In genomic region chr2:237421542-237422047, GRCh38 we compare ENCODE assay signal across 8 cellular contexts. TPM values are rescaled to one million over a fixed set of nuclear protein-coding genes. Genes with fewer than 3 reads are reported as not detected.
DNase-seq lines count a peak whose midpoint lies in the region; ATAC-seq, FAIRE-seq and TF ChIP-seq lines count a peak whose summit lies in the region.

No MANE protein-coding gene starts in this region.

- no peaks in the 10 kb centered on the region for H3K36me3 Mint-ChIP-seq in neural progenitor cell

- in situ Hi-C loops in Caki2 (cut with HindIII; ENCODE audit: low pct_unique_long_range_greater_than_20kb, low sequenced_read_pairs): no loop called here

- H4K20me1 ChIP-seq in neural progenitor cell (ENCODE audit: low read depth): no peaks in the 10 kb centered on the region

- H3K4me1 Mint-ChIP-seq in neural progenitor cell: peaks cover 5% of the 10 kb centered on the region
- peaks cover 32% of the 10 kb centered on the region for H3K4me1 Mint-ChIP-seq in stimulated activated naive CD8-positive, alpha-beta T cell treated with anti-CD3 and anti-CD28 coated beads, Interleukin-15, amount 100 ng/mL, for 72 hours

- no peak for FAIRE-seq in RCC 7860 (lab: Jason Lieb, UNC)

- H3K79me2 ChIP-seq in neural progenitor cell (ENCODE audit: low read depth): no peaks in the 10 kb centered on the region

- H3K4me3 ChIP-seq in foreskin fibroblast (ENCODE audit: low read depth in 1 of 2, low read length in 2 of 2): peak overlapping the region in 1 of 2 donors; percentile 5
- H3K4me3 ChIP-seq in neural progenitor cell: no peak overlapping the region

- peak overlapping the region; percentile 83 for H2AFZ ChIP-seq in neural progenitor cell (replicated peaks)

- peaks cover 12% of the 10 kb centered on the region for H3K27me3 Mint-ChIP-seq in neural progenitor cell (ENCODE audit: insufficient read depth, low read depth)
- H3K27me3 Mint-ChIP-seq in stimulated activated naive CD8-positive, alpha-beta T cell treated with anti-CD3 and anti-CD28 coated beads, Interleukin-15, amount 100 ng/mL, for 72 hours: peaks cover 15% of the 10 kb centered on the region

- no peaks in the 10 kb centered on the region for H3K36me3 ChIP-seq in neural progenitor cell

- peak; percentile 91 for TF ChIP-seq CTCF in foreskin fibroblast (IDR thresholded peaks at IDR 0.05; ENCODE audit: low read depth, low read length)
- TF ChIP-seq CTCF in neural progenitor cell (IDR thresholded peaks at IDR 0.05): peak; percentile 80

- H3K27ac Mint-ChIP-seq in neural progenitor cell: no peak overlapping the region
- peak overlapping the region; percentile 81 to 87 for H3K27ac Mint-ChIP-seq in stimulated activated naive CD8-positive, alpha-beta T cell treated with anti-CD3 and anti-CD28 coated beads, Interleukin-15, amount 100 ng/mL, for 72 hours

- H3K27ac ChIP-seq in neural progenitor cell: no peak overlapping the region

- H3K27me3 ChIP-seq in neural progenitor cell: peaks cover 38% of the 10 kb centered on the region

- peak overlapping the region; percentile 6 for H3K4me2 ChIP-seq in neural progenitor cell

- peak; percentile 94 for ATAC-seq in stimulated activated naive CD8-positive, alpha-beta T cell treated with anti-CD3 and anti-CD28 coated beads, Interleukin-15, amount 100 ng/mL, for 72 hours
- no peak for ATAC-seq in HG02623 (IDR thresholded peaks at IDR 0.05; ENCODE audit: unreplicated experiment)

- H3K9me3 Mint-ChIP-seq in neural progenitor cell: peaks cover 4% of the 10 kb centered on the region
- no peaks in the 10 kb centered on the region for H3K9me3 Mint-ChIP-seq in stimulated activated naive CD8-positive, alpha-beta T cell treated with anti-CD3 and anti-CD28 coated beads, Interleukin-15, amount 100 ng/mL, for 72 hours

- no peak overlapping the region for H3K4me3 Mint-ChIP-seq in neural progenitor cell
- H3K4me3 Mint-ChIP-seq in stimulated activated naive CD8-positive, alpha-beta T cell treated with anti-CD3 and anti-CD28 coated beads, Interleukin-15, amount 100 ng/mL, for 72 hours: peak overlapping the region; percentile 62 to 75

- H3K9ac ChIP-seq in neural progenitor cell: no peak overlapping the region

- H3K4me1 ChIP-seq in neural progenitor cell: no peaks in the 10 kb centered on the region

- DNase-seq in Caki2 (ENCODE audit: low read depth) (peak; percentile 35), HT1080 (ENCODE audit: low read depth) (peak; percentile 73), RCC 7860 (ENCODE audit: low spot score) (peak; percentile 65), foreskin fibroblast (peak; percentile 84 to 95), neural progenitor cell (ENCODE audit: low spot score) (peak; percentile 84)
- DNase-seq in activated T-helper 1 cell treated with anti-CD3 and anti-CD28 coated beads, Interleukin-2, amount 50 U/mL, for 16 hours (ENCODE audit: low read depth in 1 of 2, low spot score in 1 of 2): peak; percentile 62 to 73
- peak; percentile 74 to 76 for DNase-seq in stimulated activated naive CD8-positive, alpha-beta T cell treated with anti-CD3 and anti-CD28 coated beads, Interleukin-15, amount 100 ng/mL, for 72 hours

- H3F3A ChIP-seq in neural progenitor cell (ENCODE audit: low read depth): no peaks in the 10 kb centered on the region

- no peaks in the 10 kb centered on the region for H3K9me3 ChIP-seq in neural progenitor cell (ENCODE audit: low read depth)

RNA-seq across cellular contexts. Expression of gene COL6A3, which starts 7.6 kb away (rescaled TPM):
- 0.41 and 0.98 TPM in 2 replicates for total RNA-seq in Caki2 (2014; rRNA removed; shearing (Covaris generic); ENCODE audit: low replicate concordance)
- 251 and 254 TPM in 2 replicates for total RNA-seq in HT1080 (2014; rRNA removed; shearing (Covaris generic))
- 106 and 122 TPM in 2 replicates for polyA plus RNA-seq in HT1080 (2015; cell fraction: cytosol; rRNA removed)
- polyA plus RNA-seq in HT1080 (2015; cell fraction: nucleus; rRNA removed): 1,736 and 1,844 TPM in 2 replicates
- 0.41 and 0.50 TPM in 2 replicates for total RNA-seq in neural progenitor cell (ENCODE audit: low replicate concordance)

Comparison
In these comparisons a context has a peak if more than half of its experiments do, and no peak if none do; other contexts are left out.
1. DNase-seq: peak in every context shown above with its lines; median percentile 90 in foreskin fibroblast; 84 in neural progenitor cell; 75 in stimulated activated naive CD8-positive, alpha-beta T cell treated with anti-CD3 and anti-CD28 coated beads, Interleukin-15, amount 100 ng/mL, for 72 hours; 73 in HT1080; 68 in activated T-helper 1 cell treated with anti-CD3 and anti-CD28 coated beads, Interleukin-2, amount 50 U/mL, for 16 hours; 65 in RCC 7860; 35 in Caki2.
2. RNA of gene COL6A3, which starts 7.6 kb away (total RNA-seq): 251 to 254 TPM in HT1080; 0.41 to 0.50 TPM in neural progenitor cell and 0.41 to 0.98 TPM in Caki2; every median in the first group is over 100 times any median in the second.